1 cellular context compared by ENCODE assay signal in genomic region chr2:74130211-74130995, GRCh38.
TF ChIP-seq lines count a peak whose summit lies in the region.

No MANE protein-coding gene starts in this region.

TF ChIP-seq in H1, 55 proteins besides CTCF, POLR2A, EP300 and RAD21:
- TF ChIP-seq RBBP5 (IDR thresholded peaks at IDR 0.05; ENCODE audit: borderline replicate concordance, low read depth, low read length): no peak
- TF ChIP-seq KDM4A (IDR thresholded peaks at IDR 0.05; ENCODE audit: low read depth, low read length, severe bottlenecking): no peak
- TF ChIP-seq SAP30 (IDR thresholded peaks at IDR 0.05; ENCODE audit: insufficient read depth, insufficient replicate concordance, low read length): no peak
- no peak for TF ChIP-seq EZH2 (IDR thresholded peaks at IDR 0.05; ENCODE audit: low read depth, low read length, severe bottlenecking)
- no peak for TF ChIP-seq USF2 (IDR thresholded peaks at IDR 0.05; ENCODE audit: low read length)
- no peak for TF ChIP-seq CHD2 (IDR thresholded peaks at IDR 0.05; ENCODE audit: low read length)
- no peak for TF ChIP-seq GTF2F1 (IDR thresholded peaks at IDR 0.05; ENCODE audit: borderline replicate concordance, low read depth, low read length)
- TF ChIP-seq SUZ12 (IDR thresholded peaks at IDR 0.05; ENCODE audit: low read length): no peak
- TF ChIP-seq RXRA (IDR thresholded peaks at IDR 0.05; ENCODE audit: insufficient read depth, low read depth, low read length): no peak
- no peak for TF ChIP-seq SP4 (IDR thresholded peaks at IDR 0.05; ENCODE audit: low read length)
- TF ChIP-seq PHF8 (conservative IDR thresholded peaks at IDR 0.05; ENCODE audit: low read depth, low read length): no peak
- TF ChIP-seq HDAC6 (IDR thresholded peaks at IDR 0.05; ENCODE audit: low read depth, low read length): no peak
- no peak for TF ChIP-seq ZNF274 (IDR thresholded peaks at IDR 0.05; ENCODE audit: borderline replicate concordance, extremely low read depth, low read length)
- TF ChIP-seq BACH1 (IDR thresholded peaks at IDR 0.05; ENCODE audit: low read length): no peak
- no peak for TF ChIP-seq NANOG (IDR thresholded peaks at IDR 0.05; ENCODE audit: insufficient read depth, low read depth, low read length, poor library complexity, severe bottlenecking)
- no peak for TF ChIP-seq SIRT6 (IDR thresholded peaks at IDR 0.05; ENCODE audit: low read length)
- TF ChIP-seq TEAD4 (IDR thresholded peaks at IDR 0.05; ENCODE audit: low read depth, low read length): no peak
- no peak for TF ChIP-seq CREB1 (IDR thresholded peaks at IDR 0.05)
- no peak for TF ChIP-seq TAF1 (IDR thresholded peaks at IDR 0.05; ENCODE audit: low read depth, low read length)
- TF ChIP-seq FOSL1 (IDR thresholded peaks at IDR 0.05; ENCODE audit: insufficient read depth, low read depth, low read length): no peak
